Comparison of ENCODE assay signal across 8 cellular contexts in the genomic region with DNA sequence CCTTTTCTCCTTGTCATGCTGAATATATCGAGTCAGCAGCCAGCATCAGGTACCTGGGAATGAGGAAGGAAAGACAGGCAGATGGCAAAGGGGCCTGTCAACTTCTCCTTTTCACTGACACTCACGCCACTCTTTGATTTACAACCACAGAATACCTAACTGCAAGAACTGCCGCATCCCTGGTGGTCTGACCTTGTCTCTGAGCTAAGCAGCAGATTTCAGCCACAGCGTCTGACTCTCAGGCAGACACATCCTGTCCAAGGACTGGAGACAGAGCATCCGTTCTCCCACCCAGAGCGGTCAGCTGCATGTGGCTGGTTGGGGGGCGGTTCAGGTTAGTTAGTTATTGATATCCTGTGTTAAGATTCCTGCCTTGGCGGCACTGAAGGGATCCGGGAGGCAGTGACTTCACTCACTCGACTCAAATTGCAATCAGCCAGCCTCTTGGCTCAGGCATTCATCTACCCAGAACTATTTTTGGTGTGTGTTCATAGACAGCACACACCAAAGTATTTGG. TPM values are rescaled to one million over a fixed set of nuclear protein-coding genes. Genes with fewer than 3 reads are reported as not detected.
DNase-seq lines count a peak whose midpoint lies in the region; ATAC-seq lines count a peak whose summit lies in the region.

No MANE protein-coding gene starts in this region.

- H3K4me3 Mint-ChIP-seq in activated T-helper 17 cell treated with anti-CD3 and anti-CD28 coated beads, Interleukin-2, amount 50 U/mL, for 72 hours: no peak overlapping the region

- peak; percentile 8 for DNase-seq in Daoy (ENCODE audit: low read depth)
- DNase-seq in KBM-7: peak; percentile 99
- DNase-seq in fibroblast of gingiva (ENCODE audit: low read depth): peak; percentile 28
- no peak for DNase-seq in activated T-cell treated with anti-CD3 and anti-CD28 coated beads, Interleukin-2, amount 50 U/mL, for 48 hours
- no peak for DNase-seq in DMS53 (lab: John Stamatoyannopoulos, UW)

- ATAC-seq in GM21526 (IDR thresholded peaks at IDR 0.05; ENCODE audit: low FRiP score, unreplicated experiment) (peak; percentile 56), GM21390 (IDR thresholded peaks at IDR 0.05; ENCODE audit: unreplicated experiment) (no peak)
- ATAC-seq in activated T-helper 17 cell treated with anti-CD3 and anti-CD28 coated beads, Interleukin-2, amount 50 U/mL, for 72 hours (replicated peaks): no peak

- in situ Hi-C loops in KBM-7 (cut with MboI; ENCODE audit: low pct_unique_long_range_greater_than_20kb, low sequenced_read_pairs): no loop called here

- no peaks in the 10 kb centered on the region for H3K36me3 Mint-ChIP-seq in activated T-helper 17 cell treated with anti-CD3 and anti-CD28 coated beads, Interleukin-2, amount 50 U/mL, for 72 hours (ENCODE audit: low read depth)

- no peaks in the 10 kb centered on the region for H3K4me1 Mint-ChIP-seq in activated T-helper 17 cell treated with anti-CD3 and anti-CD28 coated beads, Interleukin-2, amount 50 U/mL, for 72 hours

- H3K27ac Mint-ChIP-seq in activated T-helper 17 cell treated with anti-CD3 and anti-CD28 coated beads, Interleukin-2, amount 50 U/mL, for 72 hours: no peak overlapping the region

- no peaks in the 10 kb centered on the region for H3K9me3 Mint-ChIP-seq in activated T-helper 17 cell treated with anti-CD3 and anti-CD28 coated beads, Interleukin-2, amount 50 U/mL, for 72 hours

- no peaks in the 10 kb centered on the region for H3K27me3 Mint-ChIP-seq in activated T-helper 17 cell treated with anti-CD3 and anti-CD28 coated beads, Interleukin-2, amount 50 U/mL, for 72 hours

RNA-seq across cellular contexts. Expression of gene MAP1LC3B2, which starts 11.2 kb away (rescaled TPM):
- total RNA-seq in Daoy (2014; rRNA removed; shearing (Covaris generic)): 0.17 TPM in 1 of 2 replicates, not detected in the other
- total RNA-seq in activated T-helper 17 cell treated with anti-CD3 and anti-CD28 coated beads, Interleukin-2, amount 50 U/mL, for 72 hours: under 1 TPM; 0.90 to 0.97 TPM

Comparison
In these comparisons a context has a peak if more than half of its experiments do, and no peak if none do; other contexts are left out.
1. DNase-seq: peak in Daoy (single experiment), KBM-7 (single experiment) and fibroblast of gingiva (single experiment); none in activated T-cell treated with anti-CD3 and anti-CD28 coated beads, Interleukin-2, amount 50 U/mL, for 48 hours (0 of 2) and DMS53 (single experiment).